ENCODE assay signal across 8 cellular contexts in genomic region chr7:95199779-95200558, GRCh38.
DNase-seq lines count a peak whose midpoint lies in the region; FAIRE-seq and TF ChIP-seq lines count a peak whose summit lies in the region.

No MANE protein-coding gene starts in this region.

- no peak for TF ChIP-seq CTCF in lower leg skin (IDR thresholded peaks at IDR 0.05)

- H3K9me3 ChIP-seq in SK-N-MC (ENCODE audit: low read depth, low read length): no peaks in the 10 kb centered on the region

- H3K4me3 ChIP-seq in SK-N-MC (no peak overlapping the region), lower leg skin (ENCODE audit: low read depth, poor library complexity, severe bottlenecking) (no peak overlapping the region)

- FAIRE-seq in frontal cortex (lab: Jason Lieb, UNC): peak; percentile 84

- H3K27ac ChIP-seq in SK-N-MC: no peak overlapping the region

- 60 to 64% methylated on average over 3 of the region's 3 CpGs for WGBS in lower leg skin, 2 donors

- DNase-seq in NCI-H1436 (lab: John Stamatoyannopoulos, UW) (peak; percentile 30), NCI-H1436 treated with DMSO at 0.1 percent for 48 hours (lab: John Stamatoyannopoulos, UW) (no peak), MV-4-11 (lab: John Stamatoyannopoulos, UW) (peak; percentile 4), SK-N-MC (ENCODE audit: low read depth, low spot score) (peak; percentile 56), frontal cortex (ENCODE audit: low spot score in 2 of 2) (peak; percentile 31 to 44), pons (ENCODE audit: low spot score) (peak; percentile 94), lower leg skin (ENCODE audit: low spot score in 2 of 2) (no peak)
- DNase-seq in activated effector memory CD4-positive, alpha-beta T cell treated with Interleukin-2 at 50 U/mL for 16 hours: no peak

- intact Hi-C loops in lower leg skin (cut with DNase I; ENCODE audit: low total_unique reads): no loop called here

- H3K9ac ChIP-seq in SK-N-MC (ENCODE audit: insufficient read length): no peak overlapping the region

- TF ChIP-seq POLR2A in lower leg skin (IDR thresholded peaks at IDR 0.05): no peak

- H3K36me3 ChIP-seq in SK-N-MC (ENCODE audit: insufficient read depth, low read length): no peaks in the 10 kb centered on the region

Comparison
In these comparisons a context has a peak if more than half of its experiments do, and no peak if none do; other contexts are left out.
1. DNase-seq: peak in NCI-H1436 (single experiment), MV-4-11 (single experiment), SK-N-MC (single experiment), frontal cortex (2 of 2) and pons (single experiment); none in NCI-H1436 treated with DMSO at 0.1 percent for 48 hours (single experiment), activated effector memory CD4-positive, alpha-beta T cell treated with Interleukin-2 at 50 U/mL for 16 hours (single experiment) and lower leg skin (0 of 2).